Comparison of ENCODE assay signal across 6 cellular contexts in the genomic region with DNA sequence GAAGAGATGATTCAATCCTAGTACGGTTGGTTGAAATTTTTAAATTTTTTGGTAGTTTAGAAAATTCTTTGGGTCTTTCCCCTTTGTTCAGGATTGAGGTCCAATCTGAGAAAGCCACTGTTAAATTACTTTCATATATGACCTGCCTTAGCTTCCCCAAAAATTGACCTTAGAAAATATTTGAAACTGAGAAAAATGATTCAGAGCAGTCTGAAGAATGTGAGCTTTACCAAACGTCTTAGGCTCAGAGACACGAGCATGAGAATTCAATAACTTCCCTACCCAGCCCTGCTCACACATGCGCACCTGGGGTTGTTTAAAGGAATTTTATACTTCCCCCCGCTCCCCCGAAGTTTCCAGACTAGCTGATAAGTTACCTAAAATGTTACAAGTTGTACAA. TPM values are rescaled to one million over a fixed set of nuclear protein-coding genes. Genes with fewer than 3 reads are reported as not detected.
"Had no signal": no experiment of that assay in that cellular context is flagged by ENCODE, and none has a peak within 500 bp of the region (broad histone marks: within the 10 kb centered on the region; RNA-seq: fewer than 3 reads in every experiment).

No MANE protein-coding gene starts in this region.

RNA-seq across cellular contexts. Expression of gene OR2T27, which starts 1.5 kb away (rescaled TPM):
- polyA plus RNA-seq: endothelial cell of umbilical vein, heart left ventricle, lung, psoas muscle, right cardiac atrium had no signal

RNA-seq across cellular contexts. Expression of gene OR2T35, which starts 11.7 kb away (rescaled TPM):
- polyA plus RNA-seq: endothelial cell of umbilical vein, heart left ventricle, lung, ovary, psoas muscle, right cardiac atrium had no signal

RNA-seq across cellular contexts. Expression of gene OR2T11, which starts 21.9 kb away (rescaled TPM):
- polyA plus RNA-seq: endothelial cell of umbilical vein, heart left ventricle, lung, ovary, psoas muscle, right cardiac atrium had no signal

RNA-seq across cellular contexts. Expression of gene OR14I1, which starts 45.8 kb away (rescaled TPM):
- polyA plus RNA-seq: endothelial cell of umbilical vein, heart left ventricle, lung, ovary, psoas muscle, right cardiac atrium had no signal

RNA-seq across cellular contexts. Expression of gene OR2T10, which starts 59.3 kb away (rescaled TPM):
- polyA plus RNA-seq: endothelial cell of umbilical vein, heart left ventricle, lung, ovary, psoas muscle, right cardiac atrium had no signal
